In the genomic region with DNA sequence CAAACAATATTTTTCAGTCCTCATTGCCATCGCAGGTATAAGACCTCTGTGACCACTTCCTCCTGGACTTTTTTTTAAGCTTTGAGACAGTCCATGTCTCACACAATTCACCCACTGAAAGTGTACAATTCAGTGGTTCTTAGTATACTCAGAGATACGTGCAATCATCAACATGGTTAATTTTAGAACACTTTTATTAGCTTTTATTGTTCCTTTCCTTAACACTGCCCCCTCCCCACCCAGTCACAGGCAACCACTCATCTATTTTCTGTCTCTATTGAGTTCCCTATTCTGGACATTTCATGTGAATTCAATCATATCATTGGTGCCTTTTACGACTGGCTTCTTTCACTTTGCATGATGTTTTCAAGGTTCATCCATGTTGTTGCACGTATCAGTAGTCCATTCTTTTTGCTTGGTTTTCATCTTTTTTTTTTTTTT, we compare ENCODE assay signal across 22 cellular contexts. TPM values are rescaled to one million over a fixed set of nuclear protein-coding genes. Genes with fewer than 3 reads are reported as not detected.
DNase-seq lines count a peak whose midpoint lies in the region; ATAC-seq and TF ChIP-seq lines count a peak whose summit lies in the region.
"Had no signal": no experiment of that assay in that cellular context is flagged by ENCODE, and none has a peak within 500 bp of the region (broad histone marks: within the 10 kb centered on the region; RNA-seq: fewer than 3 reads in every experiment).

No MANE protein-coding gene starts in this region.

- H4K20me1 ChIP-seq in BLaER1 treated with 17β-estradiol and CSF1 and Interleukin-3, amounts not matched to agents 10 nM and 100 nM: peaks cover 0 to 72% (median 31%) of the 10 kb centered on the region in 11 experiments; a peak in 15 of 22 replicates
- no peaks in the 10 kb centered on the region for H4K20me1 ChIP-seq in OCI-LY1 (ENCODE audit: insufficient read depth, low read length)

- H3K4me1 Mint-ChIP-seq in memory B cell: peaks cover 23% of the 10 kb centered on the region
- peaks cover 27% of the 10 kb centered on the region for H3K4me1 Mint-ChIP-seq in mesothelial cell of epicardium
- peaks cover 22% of the 10 kb centered on the region for H3K4me1 Mint-ChIP-seq in endodermal cell

- peak overlapping the region in 3 of 11 experiments; percentile 21 to 88 (median 53); a peak in 4 of 22 replicates for H3K27ac ChIP-seq in BLaER1 treated with 17β-estradiol and CSF1 and Interleukin-3, amounts not matched to agents 10 nM and 100 nM
- H3K27ac ChIP-seq in OCI-LY1 (ENCODE audit: low read depth, low read length, poor library complexity, severe bottlenecking): no peak overlapping the region
- H3K27ac ChIP-seq in endodermal cell (ENCODE audit: low read depth, low read length): no peak overlapping the region
- H3K27ac ChIP-seq: C4-2B, GM23248, KMS-11, parathyroid adenoma had no signal

- peak overlapping the region; percentile 54 for H3K4me3 Mint-ChIP-seq in memory B cell
- H3K4me3 Mint-ChIP-seq in mesothelial cell of epicardium: no peak overlapping the region
- H3K4me3 Mint-ChIP-seq in endodermal cell: no peak overlapping the region
- H3K4me3 Mint-ChIP-seq: activated CD8-positive, alpha-beta memory T cell treated with anti-CD3 and anti-CD28 coated beads, Interleukin-2, amount 10 ng/mL, durations not matched to agents 7 days and 5 days; activated naive CD8-positive, alpha-beta T cell treated with anti-CD3 and anti-CD28 coated beads, Interleukin-2, amount 10 ng/mL, durations not matched to agents 7 days and 5 days; naive thymus-derived CD8-positive, alpha-beta T cell had no signal

- H2AFZ ChIP-seq in OCI-LY1 (ENCODE audit: low read length): no peak overlapping the region
- H2AFZ ChIP-seq: GM23248, parathyroid adenoma had no signal

- H3F3A ChIP-seq in OCI-LY1 (ENCODE audit: insufficient read depth, low read length): no peaks in the 10 kb centered on the region

- H3K27ac Mint-ChIP-seq in memory B cell: peak overlapping the region; percentile 3
- no peak overlapping the region for H3K27ac Mint-ChIP-seq in mesothelial cell of epicardium
- no peak overlapping the region for H3K27ac Mint-ChIP-seq in endodermal cell
- H3K27ac Mint-ChIP-seq: activated CD8-positive, alpha-beta memory T cell treated with anti-CD3 and anti-CD28 coated beads, Interleukin-2, amount 10 ng/mL, durations not matched to agents 7 days and 5 days; activated naive CD8-positive, alpha-beta T cell treated with anti-CD3 and anti-CD28 coated beads, Interleukin-2, amount 10 ng/mL, durations not matched to agents 7 days and 5 days had no signal

- peaks cover 0 to 46% (median 17%) of the 10 kb centered on the region in 11 experiments; a peak in 20 of 22 replicates for H3K36me3 ChIP-seq in BLaER1 treated with 17β-estradiol and CSF1 and Interleukin-3, amounts not matched to agents 10 nM and 100 nM
- H3K36me3 ChIP-seq in OCI-LY1 (ENCODE audit: insufficient read depth, low read length): no peaks in the 10 kb centered on the region; the same call in 1 of the 2 replicates
- H3K36me3 ChIP-seq in endodermal cell (ENCODE audit: control insufficient read depth, insufficient read depth, low read length): peaks cover 3% of the 10 kb centered on the region

- H3K4me2 ChIP-seq in BLaER1 treated with 17β-estradiol and CSF1 and Interleukin-3, amounts not matched to agents 10 nM and 100 nM: peak overlapping the region; percentile 67 to 97 (median 92); a peak in 21 of 22 replicates
- H3K4me2 ChIP-seq in OCI-LY1 (ENCODE audit: low read length): peak overlapping the region; percentile 55
- H3K4me2 ChIP-seq: KMS-11 had no signal

- peaks cover 7% of the 10 kb centered on the region for H3K36me3 Mint-ChIP-seq in memory B cell
- H3K36me3 Mint-ChIP-seq in mesothelial cell of epicardium: peaks cover 9% of the 10 kb centered on the region
- H3K36me3 Mint-ChIP-seq in endodermal cell (ENCODE audit: low read depth): peaks cover 12% of the 10 kb centered on the region
- H3K36me3 Mint-ChIP-seq: activated CD8-positive, alpha-beta memory T cell treated with anti-CD3 and anti-CD28 coated beads, Interleukin-2, amount 10 ng/mL, durations not matched to agents 7 days and 5 days had no signal

- H3K27me3 Mint-ChIP-seq in memory B cell: no peaks in the 10 kb centered on the region
- H3K27me3 Mint-ChIP-seq in mesothelial cell of epicardium (ENCODE audit: low read depth): no peaks in the 10 kb centered on the region
- H3K27me3 Mint-ChIP-seq in endodermal cell (ENCODE audit: insufficient read depth): no peaks in the 10 kb centered on the region
- H3K27me3 Mint-ChIP-seq: activated CD8-positive, alpha-beta memory T cell treated with anti-CD3 and anti-CD28 coated beads, Interleukin-2, amount 10 ng/mL, durations not matched to agents 7 days and 5 days; activated naive CD8-positive, alpha-beta T cell treated with anti-CD3 and anti-CD28 coated beads, Interleukin-2, amount 10 ng/mL, durations not matched to agents 7 days and 5 days; naive thymus-derived CD8-positive, alpha-beta T cell had no signal

- H3K79me2 ChIP-seq in OCI-LY1 (ENCODE audit: insufficient read depth, low read length): no peaks in the 10 kb centered on the region

- H3K9me3 ChIP-seq in BLaER1 treated with 17β-estradiol and CSF1 and Interleukin-3, amounts not matched to agents 10 nM and 100 nM (replicated peaks in 1 of 11): no peaks in the 10 kb centered on the region
- H3K9me3 ChIP-seq in OCI-LY1 (ENCODE audit: low read length) (no peaks in the 10 kb centered on the region), endodermal cell (ENCODE audit: control insufficient read depth, low read length) (no peaks in the 10 kb centered on the region)

- H3K9me2 ChIP-seq in OCI-LY1 (ENCODE audit: low read depth, low read length): no peaks in the 10 kb centered on the region

- H3K4me3 ChIP-seq in BLaER1 treated with 17β-estradiol and CSF1 and Interleukin-3, amounts not matched to agents 10 nM and 100 nM: no peak overlapping the region
- H3K4me3 ChIP-seq in OCI-LY1 (ENCODE audit: low read depth, low read length, poor library complexity, severe bottlenecking): peak overlapping the region; percentile 25
- no peak overlapping the region for H3K4me3 ChIP-seq in endodermal cell (ENCODE audit: low read length)
- H3K4me3 ChIP-seq: GM23248 had no signal

- DNase-seq in memory B cell (ENCODE audit: low spot score in 2 of 2) (no peak), mesothelial cell of epicardium (ENCODE audit: low spot score in 2 of 2, unreplicated experiment in 2 of 2) (no peak), endodermal cell (no peak)
- DNase-seq in stimulated activated CD4-positive, alpha-beta T cell treated with anti-CD3 and anti-CD28 coated beads, Interleukin-4, amount 100 ng/mL, for 4 hours: no peak
- DNase-seq: activated CD8-positive, alpha-beta memory T cell treated with anti-CD3 and anti-CD28 coated beads, Interleukin-2, amount 10 ng/mL, durations not matched to agents 7 days and 5 days; activated naive CD8-positive, alpha-beta T cell treated with anti-CD3 and anti-CD28 coated beads, Interleukin-2, amount 10 ng/mL, durations not matched to agents 7 days and 5 days; GM23248; kidney glomerular epithelial cell; mammary epithelial cell; naive thymus-derived CD8-positive, alpha-beta T cell; NCI-H1092 treated with DMSO at 0.1 percent for 48 hours; NCI-H2029 treated with DMSO at 0.1 percent for 48 hours; NCI-H446 treated with DMSO at 0.1 percent for 48 hours; Right ventricle myocardium superior; stimulated activated naive CD4-positive, alpha-beta T cell treated with Interleukin-2 at 50 U/mL for 16 hours had no signal

- H3K9me3 Mint-ChIP-seq in memory B cell (no peaks in the 10 kb centered on the region), mesothelial cell of epicardium (no peaks in the 10 kb centered on the region), endodermal cell (no peaks in the 10 kb centered on the region)
- H3K9me3 Mint-ChIP-seq: activated naive CD8-positive, alpha-beta T cell treated with anti-CD3 and anti-CD28 coated beads, Interleukin-2, amount 10 ng/mL, durations not matched to agents 7 days and 5 days; naive thymus-derived CD8-positive, alpha-beta T cell had no signal

- WGBS in endodermal cell (ENCODE audit: insufficient coverage in 1 of 2, insufficient read length in 1 of 2), 2 experiments: 94 to 95% methylated on average over 4 of the region's 4 CpGs

- no peak for TF ChIP-seq CTCF in OCI-LY1 (IDR thresholded peaks at IDR 0.05; ENCODE audit: low read length)
- no peak for TF ChIP-seq CTCF in mesothelial cell of epicardium (IDR thresholded peaks at IDR 0.05; ENCODE audit: unreplicated experiment)
- TF ChIP-seq CTCF in endodermal cell (conservative IDR thresholded peaks at IDR 0.05): no peak

- no peak overlapping the region for H3K9ac ChIP-seq in BLaER1 treated with 17β-estradiol and CSF1 and Interleukin-3, amounts not matched to agents 10 nM and 100 nM
- H3K9ac ChIP-seq in OCI-LY1 (ENCODE audit: low read length) (no peak overlapping the region), endodermal cell (ENCODE audit: extremely low read depth, low read length, poor library complexity, severe bottlenecking) (no peak overlapping the region)
- H3K9ac ChIP-seq: GM23248, KMS-11, parathyroid adenoma had no signal

- no peaks in the 10 kb centered on the region for H3K27me3 ChIP-seq in BLaER1 treated with 17β-estradiol and CSF1 and Interleukin-3, amounts not matched to agents 10 nM and 100 nM
- H3K27me3 ChIP-seq in OCI-LY1 (ENCODE audit: insufficient read depth, low read length) (no peaks in the 10 kb centered on the region), endodermal cell (ENCODE audit: control insufficient read depth, insufficient read depth, low read length, poor library complexity, severe bottlenecking) (no peaks in the 10 kb centered on the region)

- ATAC-seq in GM21723 (IDR thresholded peaks at IDR 0.05; ENCODE audit: unreplicated experiment) (peak; percentile 55), memory B cell (ENCODE audit: low read depth) (peak; percentile 61), GM18519 (IDR thresholded peaks at IDR 0.05; ENCODE audit: low FRiP score, unreplicated experiment) (no peak)
- ATAC-seq: activated CD8-positive, alpha-beta memory T cell treated with anti-CD3 and anti-CD28 coated beads, Interleukin-2, amount 10 ng/mL, durations not matched to agents 7 days and 5 days; naive thymus-derived CD8-positive, alpha-beta T cell had no signal

- H3K4me1 ChIP-seq in BLaER1 treated with 17β-estradiol and CSF1 and Interleukin-3, amounts not matched to agents 10 nM and 100 nM: peaks cover 55 to 73% (median 63%) of the 10 kb centered on the region in 10 experiments
- H3K4me1 ChIP-seq in OCI-LY1 (ENCODE audit: insufficient read depth, low read length, severe bottlenecking): peaks cover 24% of the 10 kb centered on the region
- H3K4me1 ChIP-seq in endodermal cell (ENCODE audit: control insufficient read depth, insufficient read depth, low read length): no peaks in the 10 kb centered on the region
- H3K4me1 ChIP-seq: parathyroid adenoma had no signal

RNA-seq across cellular contexts. Expression of a gene that starts 16.2 kb away (rescaled TPM):
- total RNA-seq in mesothelial cell of epicardium (42.2 to 44.4 TPM (median 44.4 TPM) in 3 replicates), endodermal cell (10 to 100 TPM; 21.2 to 24.1 TPM)
- polyA plus RNA-seq in endodermal cell (2013, experiment 1 of 2): 28.0 TPM
- 25.4 TPM for polyA plus RNA-seq in endodermal cell (2013, experiment 2 of 2)

RNA-seq across cellular contexts. Expression of a gene that starts 30.9 kb away (rescaled TPM):
- total RNA-seq in mesothelial cell of epicardium: 5.3 to 5.7 TPM (median 5.6 TPM) in 3 replicates
- 1 to 10 TPM; 2.8 to 3.8 TPM for total RNA-seq in endodermal cell
- polyA plus RNA-seq in endodermal cell (2013, experiment 1 of 2): 4.8 TPM
- polyA plus RNA-seq in endodermal cell (2013, experiment 2 of 2): 5.1 TPM
